ENCODE assay signal across 1 cellular context in genomic region chr15:65115086-65115485, GRCh38.
TF ChIP-seq lines count a peak whose summit lies in the region.

Gene UBAP1L (minus strand): TSS chr15:65115200. CDS start chr15:65106215, 8,985 bp downstream.

TF ChIP-seq in HEK293, 187 proteins besides CTCF, POLR2A, EP300 and RAD21:
- no peak for TF ChIP-seq OVOL3 (tag by site-specific recombination; IDR thresholded peaks at IDR 0.05)
- peak; percentile 16; the same call in 1 of the 2 replicates for TF ChIP-seq FEZF1 (tag by site-specific recombination; IDR thresholded peaks at IDR 0.05)
